22 cellular contexts compared by ENCODE assay signal in genomic region chr17:44862278-44862914, GRCh38. TPM values are rescaled to one million over a fixed set of nuclear protein-coding genes. Genes with fewer than 3 reads are reported as not detected.
"Had no signal": no experiment of that assay in that cellular context is flagged by ENCODE, and none has a peak within 500 bp of the region (broad histone marks: within the 10 kb centered on the region; RNA-seq: fewer than 3 reads in every experiment).

No MANE protein-coding gene starts in this region.

- H3K4me1 ChIP-seq: left lung, lower lobe of right lung, neural progenitor cell had no signal

- H3K9ac ChIP-seq: neural progenitor cell had no signal

- H3K9me3 ChIP-seq: left lung, lower lobe of right lung, ovary, stomach, thoracic aorta, transverse colon had no signal

- H2AFZ ChIP-seq: hepatocyte, neural progenitor cell had no signal

- H3K36me3 ChIP-seq: ovary had no signal

- H3K27ac ChIP-seq: hepatocyte, left lung, lower lobe of right lung, neural progenitor cell, ovary, stomach, thoracic aorta had no signal

- H3K79me2 ChIP-seq: hepatocyte had no signal

- ATAC-seq: left lung, lower lobe of right lung, right cardiac atrium had no signal

- H3K27me3 ChIP-seq: hepatocyte, left lung, neural progenitor cell, ovary, stomach, transverse colon had no signal

- H3K4me3 ChIP-seq: hepatocyte, left lung, lower lobe of right lung, neural progenitor cell, ovary, stomach, thoracic aorta, transverse colon had no signal

- H3K4me2 ChIP-seq: hepatocyte, neural progenitor cell had no signal

- FAIRE-seq: colon had no signal

- DNase-seq: cerebellar nuclear complex; foreskin melanocyte; head of caudate nucleus; kidney glomerular epithelial cell; left lung; lower lobe of right lung; midbrain; nucleus accumbens; ovary; right cardiac atrium; stimulated activated CD4-positive, alpha-beta T cell treated with anti-CD3 and anti-CD28 coated beads, Interleukin-2, amount 100 ng/mL, for 24 hours; stimulated activated CD4-positive, alpha-beta T cell treated with anti-CD3 and anti-CD28 coated beads, Interleukin-4, amount 100 ng/mL, for 4 hours; stimulated activated naive CD4-positive, alpha-beta T cell; stomach; substantia nigra; transverse colon had no signal

RNA-seq across cellular contexts. Expression of gene HIGD1B, which starts 14.7 kb away (rescaled TPM):
- total RNA-seq: hepatocyte; natural killer cell treated with Interleukin-12 subunit alpha and Interleukin-12 subunit beta and Interleukin-15 and Interleukin-18, amount 100 ng/mL, for 72 hours; progenitor cell of endocrine pancreas had no signal
- polyA plus RNA-seq: hepatocyte had no signal

RNA-seq across cellular contexts. Expression of gene GFAP, which starts 52.9 kb away (rescaled TPM):
- total RNA-seq: lower lobe of right lung; natural killer cell treated with Interleukin-12 subunit alpha and Interleukin-12 subunit beta and Interleukin-15 and Interleukin-18, amount 100 ng/mL, for 72 hours; progenitor cell of endocrine pancreas had no signal
- polyA plus RNA-seq: hepatocyte had no signal
